In genomic region chr17:82292251-82293154, GRCh38 we compare ENCODE assay signal across 1 cellular context.
TF ChIP-seq lines count a peak whose summit lies in the region.

No MANE protein-coding gene starts in this region.

TF ChIP-seq in HEK293, 187 proteins besides CTCF, POLR2A, EP300 and RAD21 (continued from another document and continues in another):
- TF ChIP-seq PATZ1 (tag by site-specific recombination; IDR thresholded peaks at IDR 0.05) (peak; percentile 79), ZNF169 (tag by site-specific recombination; IDR thresholded peaks at IDR 0.05) (no peak), INSM2 (tag by site-specific recombination; IDR thresholded peaks at IDR 0.05) (no peak), ZNF426 (tag by site-specific recombination; IDR thresholded peaks at IDR 0.05) (no peak), KLF16 (tag by site-specific recombination; IDR thresholded peaks at IDR 0.05) (peak; percentile 84), ZNF768 (tag by site-specific recombination; IDR thresholded peaks at IDR 0.05) (no peak), ZNF174 (tag by site-specific recombination; IDR thresholded peaks at IDR 0.05) (no peak), ZNF645 (tag by site-specific recombination; IDR thresholded peaks at IDR 0.05) (no peak), ZBTB6 (tag by site-specific recombination; IDR thresholded peaks at IDR 0.05) (peak; percentile 19; the same call in 1 of the 2 replicates), ZNF629 (tag by site-specific recombination; IDR thresholded peaks at IDR 0.05) (peak; percentile 28; the same call in 1 of the 2 replicates), ZNF248 (tag by site-specific recombination; IDR thresholded peaks at IDR 0.05) (no peak), ZNF416 (tag by site-specific recombination; IDR thresholded peaks at IDR 0.05) (no peak), KLF8 (tag by site-specific recombination; IDR thresholded peaks at IDR 0.05) (peak; percentile 72; the same call in 1 of the 2 replicates), PRDM10 (tag by site-specific recombination; IDR thresholded peaks at IDR 0.05) (peak; percentile 90), TSHZ1 (tag by site-specific recombination; IDR thresholded peaks at IDR 0.05; ENCODE audit: borderline replicate concordance) (no peak), ZBTB7A (tag by site-specific recombination; IDR thresholded peaks at IDR 0.05; ENCODE audit: low read depth) (0 out of 2 replicates have a peak, but pooled peaks have one; percentile 49), ZNF16 (tag by site-specific recombination; IDR thresholded peaks at IDR 0.05; ENCODE audit: low read depth) (no peak), HOXD13 (CRISPR knock-in tag; IDR thresholded peaks at IDR 0.05; ENCODE audit: borderline replicate concordance) (no peak), MEIS1 (CRISPR knock-in tag; IDR thresholded peaks at IDR 0.05; ENCODE audit: borderline replicate concordance) (no peak), ZBTB10 (tag by site-specific recombination; IDR thresholded peaks at IDR 0.05) (no peak), TCF7L2 (IDR thresholded peaks at IDR 0.05; ENCODE audit: borderline replicate concordance, low read depth, low read length) (no peak), GLIS2 (tag by site-specific recombination; IDR thresholded peaks at IDR 0.05) (peak; percentile 58; the same call in 1 of the 2 replicates), ZNF792 (tag by site-specific recombination; IDR thresholded peaks at IDR 0.05) (no peak), ZFP69B (tag by site-specific recombination; IDR thresholded peaks at IDR 0.05) (no peak), ZNF580 (tag by site-specific recombination; IDR thresholded peaks at IDR 0.05) (no peak), ZNF747 (tag by site-specific recombination; IDR thresholded peaks at IDR 0.05) (no peak), ZNF24 (tag by site-specific recombination; IDR thresholded peaks at IDR 0.05) (no peak), ZNF529 (tag by site-specific recombination; IDR thresholded peaks at IDR 0.05; ENCODE audit: insufficient replicate concordance) (no peak), MYNN (tag by site-specific recombination; IDR thresholded peaks at IDR 0.05; ENCODE audit: borderline replicate concordance) (no peak), ZNF350 (tag by site-specific recombination; IDR thresholded peaks at IDR 0.05) (no peak), ZNF155 (tag by site-specific recombination; IDR thresholded peaks at IDR 0.05) (no peak), ZNF791 (tag by site-specific recombination; IDR thresholded peaks at IDR 0.05) (no peak), ZFP37 (tag by site-specific recombination; IDR thresholded peaks at IDR 0.05) (no peak), ZNF843 (tag by site-specific recombination; IDR thresholded peaks at IDR 0.05) (no peak), AEBP2 (tag by site-specific recombination; IDR thresholded peaks at IDR 0.05; ENCODE audit: borderline replicate concordance) (no peak), ZNF146 (tag by site-specific recombination; IDR thresholded peaks at IDR 0.05) (no peak), GLIS1 (tag by site-specific recombination; IDR thresholded peaks at IDR 0.05) (peak; percentile 59), ZBTB26 (tag by site-specific recombination; optimal IDR thresholded peaks at IDR 0.05) (peak; percentile 62), ZNF521 (tag by site-specific recombination; IDR thresholded peaks at IDR 0.05) (no peak), SCRT1 (tag by site-specific recombination; IDR thresholded peaks at IDR 0.05; ENCODE audit: borderline replicate concordance) (no peak), ZFP3 (tag by site-specific recombination; IDR thresholded peaks at IDR 0.05; ENCODE audit: low read depth) (no peak), ZFP41 (tag by site-specific recombination; IDR thresholded peaks at IDR 0.05; ENCODE audit: borderline replicate concordance) (no peak), ZNF623 (tag by site-specific recombination; IDR thresholded peaks at IDR 0.05) (no peak), ZNF140 (tag by site-specific recombination; IDR thresholded peaks at IDR 0.05) (no peak), ZNF23 (tag by site-specific recombination; IDR thresholded peaks at IDR 0.05; ENCODE audit: borderline replicate concordance) (no peak), ZNF324 (tag by site-specific recombination; IDR thresholded peaks at IDR 0.05) (0 out of 2 replicates have a peak, but pooled peaks have one; percentile 44), YY2 (tag by site-specific recombination; IDR thresholded peaks at IDR 0.05) (no peak)
